In genomic region chr18:34991152-34991551, GRCh38 we compare ENCODE assay signal across 1 cellular context.
TF ChIP-seq lines count a peak whose summit lies in the region.

No MANE protein-coding gene starts in this region.

TF ChIP-seq in GM23338, 12 proteins besides CTCF, POLR2A, EP300 and RAD21 (continued from another document):
- TF ChIP-seq ZNF462 (CRISPR knock-in tag; IDR thresholded peaks at IDR 0.05) (no peak), ZNF114 (CRISPR knock-in tag; IDR thresholded peaks at IDR 0.05) (no peak)
TF ChIP-seq in GM23338: peak in this region for 0.
